ENCODE assay signal across 13 cellular contexts in genomic region chr7:106418094-106418493, GRCh38.
DNase-seq lines count a peak whose midpoint lies in the region; ATAC-seq, FAIRE-seq and TF ChIP-seq lines count a peak whose summit lies in the region.
"Had no signal": no experiment of that assay in that cellular context is flagged by ENCODE, and none has a peak within 500 bp of the region (broad histone marks: within the 10 kb centered on the region; RNA-seq: fewer than 3 reads in every experiment).

No MANE protein-coding gene starts in this region.

- H3K36me3 ChIP-seq in RWPE2 (ENCODE audit: low read depth) (no peaks in the 10 kb centered on the region), pancreas (no peaks in the 10 kb centered on the region)
- H3K36me3 ChIP-seq: thyroid gland had no signal

- TF ChIP-seq CTCF in RWPE2 (IDR thresholded peaks at IDR 0.05; ENCODE audit: poor library complexity, severe bottlenecking), result no peak
- no peak for TF ChIP-seq CTCF in pancreas (IDR thresholded peaks at IDR 0.05)

- H3K27ac ChIP-seq in RWPE2 (ENCODE audit: poor library complexity, severe bottlenecking), result peak overlapping the region; percentile 14
- peak overlapping the region in 3 of 4 donors; percentile 60 to 77 (median 77) for H3K27ac ChIP-seq in pancreas
- H3K27ac ChIP-seq: thyroid gland had no signal

- no peak overlapping the region for H3K4me3 ChIP-seq in RWPE2 (ENCODE audit: severe bottlenecking)
- H3K4me3 ChIP-seq in pancreas, result no peak overlapping the region
- H3K4me3 ChIP-seq: thyroid gland had no signal

- H3K27me3 ChIP-seq in RWPE2 (ENCODE audit: insufficient read depth, poor library complexity, severe bottlenecking) (no peaks in the 10 kb centered on the region), pancreas (no peaks in the 10 kb centered on the region)
- H3K27me3 ChIP-seq: thyroid gland had no signal

- FAIRE-seq in pancreas (lab: Jason Lieb, UNC), result peak; percentile 13

- peak; percentile 70 for DNase-seq in GF-D8 (lab: John Stamatoyannopoulos, UW)
- DNase-seq in RWPE2 (ENCODE audit: low spot score), result no peak
- DNase-seq in fibroblast of gingiva (ENCODE audit: low read depth), result peak; percentile 68
- peak in 1 of 6 donors; percentile 25 for DNase-seq in pancreas
- DNase-seq in RKO (ENCODE audit: low spot score), result no peak
- no peak for DNase-seq in nucleus accumbens (lab: John Stamatoyannopoulos, UW)
- DNase-seq in COR-L47 (lab: John Stamatoyannopoulos, UW), result no peak
- DNase-seq: activated CD4-positive, alpha-beta T cell treated with anti-CD3 and anti-CD28 coated beads for 1 hour; NCI-H1436; stimulated activated CD4-positive, alpha-beta T cell treated with anti-CD3 and anti-CD28 coated beads, Interleukin-1b, Interleukin-23, amount 100 ng/mL, for 48 hours; thyroid gland had no signal

- 21 to 26% methylated on average over 1 of the region's 1 CpG for WGBS in pancreas, 2 donors

- ATAC-seq in RWPE2 (ENCODE audit: low read depth) (peak; percentile 73; the same call in 2 of the 3 replicates), pancreas (peak; percentile 75 to 86 (median 78)), HG02610 (IDR thresholded peaks at IDR 0.05; ENCODE audit: unreplicated experiment) (no peak)
- ATAC-seq: Panc1 had no signal

- peaks cover 26% of the 10 kb centered on the region for H3K4me1 ChIP-seq in RWPE2 (ENCODE audit: insufficient read depth, poor library complexity, severe bottlenecking)
- peaks cover 9 to 17% (median 12%) of the 10 kb centered on the region in 3 donors for H3K4me1 ChIP-seq in pancreas

- H3K9me3 ChIP-seq in RWPE2 (ENCODE audit: severe bottlenecking) (peaks cover 13% of the 10 kb centered on the region), pancreas (no peaks in the 10 kb centered on the region)
- H3K9me3 ChIP-seq: thyroid gland had no signal

- intact Hi-C loops in pancreas (cut with DNase I), result no loop called here

Comparison
In these comparisons a context has a peak if more than half of its experiments do, and no peak if none do; other contexts are left out.
1. DNase-seq: peak in GF-D8 (single experiment) and fibroblast of gingiva (single experiment); none in RWPE2 (single experiment), RKO (single experiment), nucleus accumbens (0 of 56) and COR-L47 (single experiment).